In genomic region chr11:95150977-95151684, GRCh38 we compare ENCODE assay signal across 8 cellular contexts.
DNase-seq lines count a peak whose midpoint lies in the region; ATAC-seq and TF ChIP-seq lines count a peak whose summit lies in the region.

No MANE protein-coding gene starts in this region.

- intact Hi-C loops in activated CD4-positive, alpha-beta T cell treated with anti-CD3 and anti-CD28 coated beads, Interleukin-2, amount 10 ng/mL, durations not matched to agents 24 days and 14 days (cut with micrococcal nuclease), result loop anchor here (1.0 to 10.0 kb wide), 11 partner anchors 62 to 1275 kb away; partner anchors contain the start of genes CWC15, ENDOD1, FAM76B and KDM4D

- CTCF ChIA-PET in AG04449 (lab: Yijun Ruan, JAX), result interaction anchor here (0.6 to 22.2 kb wide), 34 partner anchors 9 to 1275 kb away, joined by 3 to 581 read pairs (median 4); partner anchors contain the start of genes CEP57, ENDOD1, FAM76B and SRSF8

- peaks cover 50% of the 10 kb centered on the region for H3K4me1 Mint-ChIP-seq in activated CD4-positive, alpha-beta T cell treated with anti-CD3 and anti-CD28 coated beads, Interleukin-2, amount 10 ng/mL, durations not matched to agents 24 days and 14 days

- peak; percentile 85 for TF ChIP-seq CTCF in AG04449 (IDR thresholded peaks at IDR 0.05; ENCODE audit: insufficient read depth, low read length, missing control alignments)

- H3K36me3 Mint-ChIP-seq in activated CD4-positive, alpha-beta T cell treated with anti-CD3 and anti-CD28 coated beads, Interleukin-2, amount 10 ng/mL, durations not matched to agents 24 days and 14 days (ENCODE audit: low read depth), result no peaks in the 10 kb centered on the region

- H3K27me3 Mint-ChIP-seq in activated CD4-positive, alpha-beta T cell treated with anti-CD3 and anti-CD28 coated beads, Interleukin-2, amount 10 ng/mL, durations not matched to agents 24 days and 14 days, result no peaks in the 10 kb centered on the region

- DNase-seq in AG04449 (ENCODE audit: low read depth, low spot score) (no peak), NCI-H2196 (lab: John Stamatoyannopoulos, UW; ENCODE audit: unreplicated experiment) (peak; percentile 86), dedifferentiated amniotic fluid mesenchymal stem cell (ENCODE audit: extremely low spot score) (peak; percentile 90), left lobe of liver (ENCODE audit: low spot score) (peak; percentile 89)
- DNase-seq in activated CD4-positive, alpha-beta T cell treated with anti-CD3 and anti-CD28 coated beads, Interleukin-2, amount 10 ng/mL, durations not matched to agents 24 days and 14 days, result peak; percentile 97
- DNase-seq in stimulated activated CD4-positive, alpha-beta T cell treated with anti-CD3 and anti-CD28 coated beads, Interleukin-2, amount 100 ng/mL, for 24 hours, result peak; percentile 88 to 90

- peak overlapping the region; percentile 88 for H3K4me3 Mint-ChIP-seq in activated CD4-positive, alpha-beta T cell treated with anti-CD3 and anti-CD28 coated beads, Interleukin-2, amount 10 ng/mL, durations not matched to agents 24 days and 14 days

- peak overlapping the region; percentile 91 for H3K27ac Mint-ChIP-seq in activated CD4-positive, alpha-beta T cell treated with anti-CD3 and anti-CD28 coated beads, Interleukin-2, amount 10 ng/mL, durations not matched to agents 24 days and 14 days

- ATAC-seq in GM18861 (IDR thresholded peaks at IDR 0.05; ENCODE audit: unreplicated experiment) (peak; percentile 78), HG03095 (IDR thresholded peaks at IDR 0.05; ENCODE audit: unreplicated experiment) (peak; percentile 82), left lobe of liver (peak; percentile 89)

- H3K9me3 Mint-ChIP-seq in activated CD4-positive, alpha-beta T cell treated with anti-CD3 and anti-CD28 coated beads, Interleukin-2, amount 10 ng/mL, durations not matched to agents 24 days and 14 days, result no peaks in the 10 kb centered on the region

- POLR2A ChIA-PET in AG04449 (lab: Yijun Ruan, JAX), result interaction anchor here (0.7 to 1.0 kb wide), 2 partner anchors 84 to 552 kb away, joined by 3 to 4 read pairs; no protein-coding TSS in a partner anchor

- peak overlapping the region; percentile 58 for H3K4me3 ChIP-seq in AG04449 (ENCODE audit: low read depth, low read length)
